Comparison of ENCODE assay signal across 8 cellular contexts in the genomic region with DNA sequence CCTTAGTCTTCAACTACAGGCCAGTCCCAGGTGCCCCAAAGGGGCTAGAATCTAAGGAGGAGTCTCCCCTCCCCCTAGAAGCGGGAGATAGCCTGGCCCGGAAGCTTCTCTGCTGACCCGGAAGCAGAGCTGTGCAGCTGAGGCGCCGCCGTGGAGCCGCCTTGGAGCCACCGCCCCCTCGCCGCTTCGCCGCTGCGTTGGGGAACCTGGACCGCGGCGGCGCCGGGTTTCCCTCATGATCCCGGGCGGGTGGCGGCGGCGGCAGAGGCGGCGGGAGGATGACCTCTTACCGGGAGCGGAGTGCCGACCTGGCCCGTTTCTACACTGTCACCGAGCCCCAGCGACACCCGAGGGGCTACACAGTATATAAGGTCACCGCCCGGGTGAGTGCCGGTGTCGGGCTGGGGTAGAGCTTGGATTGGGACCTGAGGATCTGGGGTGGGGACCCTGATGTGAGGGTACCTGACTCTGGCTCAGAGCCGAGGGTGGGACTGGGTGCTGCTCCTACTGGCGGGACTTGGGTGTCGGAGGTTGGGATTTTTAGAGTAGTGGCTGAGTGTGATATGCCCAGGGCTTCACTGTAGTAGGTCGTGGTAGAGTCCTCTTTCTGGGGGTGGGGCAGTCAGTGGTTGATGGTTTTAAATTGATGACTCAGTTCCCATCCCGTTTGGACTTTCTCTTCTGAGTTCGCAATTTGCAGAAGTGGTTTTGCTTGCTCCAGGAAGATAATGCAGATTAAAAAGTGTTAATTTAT. TPM values are rescaled to one million over a fixed set of nuclear protein-coding genes. Genes with fewer than 3 reads are reported as not detected.
DNase-seq lines count a peak whose midpoint lies in the region; ATAC-seq and TF ChIP-seq lines count a peak whose summit lies in the region.

A gene with protein sequence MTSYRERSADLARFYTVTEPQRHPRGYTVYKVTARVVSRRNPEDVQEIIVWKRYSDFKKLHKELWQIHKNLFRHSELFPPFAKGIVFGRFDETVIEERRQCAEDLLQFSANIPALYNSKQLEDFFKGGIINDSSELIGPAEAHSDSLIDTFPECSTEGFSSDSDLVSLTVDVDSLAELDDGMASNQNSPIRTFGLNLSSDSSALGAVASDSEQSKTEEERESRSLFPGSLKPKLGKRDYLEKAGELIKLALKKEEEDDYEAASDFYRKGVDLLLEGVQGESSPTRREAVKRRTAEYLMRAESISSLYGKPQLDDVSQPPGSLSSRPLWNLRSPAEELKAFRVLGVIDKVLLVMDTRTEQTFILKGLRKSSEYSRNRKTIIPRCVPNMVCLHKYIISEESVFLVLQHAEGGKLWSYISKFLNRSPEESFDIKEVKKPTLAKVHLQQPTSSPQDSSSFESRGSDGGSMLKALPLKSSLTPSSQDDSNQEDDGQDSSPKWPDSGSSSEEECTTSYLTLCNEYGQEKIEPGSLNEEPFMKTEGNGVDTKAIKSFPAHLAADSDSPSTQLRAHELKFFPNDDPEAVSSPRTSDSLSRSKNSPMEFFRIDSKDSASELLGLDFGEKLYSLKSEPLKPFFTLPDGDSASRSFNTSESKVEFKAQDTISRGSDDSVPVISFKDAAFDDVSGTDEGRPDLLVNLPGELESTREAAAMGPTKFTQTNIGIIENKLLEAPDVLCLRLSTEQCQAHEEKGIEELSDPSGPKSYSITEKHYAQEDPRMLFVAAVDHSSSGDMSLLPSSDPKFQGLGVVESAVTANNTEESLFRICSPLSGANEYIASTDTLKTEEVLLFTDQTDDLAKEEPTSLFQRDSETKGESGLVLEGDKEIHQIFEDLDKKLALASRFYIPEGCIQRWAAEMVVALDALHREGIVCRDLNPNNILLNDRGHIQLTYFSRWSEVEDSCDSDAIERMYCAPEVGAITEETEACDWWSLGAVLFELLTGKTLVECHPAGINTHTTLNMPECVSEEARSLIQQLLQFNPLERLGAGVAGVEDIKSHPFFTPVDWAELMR (plus strand): TSS at position 115 of the 754 bp plus-strand sequence. CDS start 164 bp downstream, at position 279.

- H3K4me1 ChIP-seq in Loucy (ENCODE audit: insufficient read depth, low read length, poor library complexity, severe bottlenecking) = peaks cover 29% of the 10 kb centered on the region
- peaks cover 17% of the 10 kb centered on the region for H3K4me1 ChIP-seq in foreskin keratinocyte
- H3K4me1 ChIP-seq in neuron (ENCODE audit: insufficient read depth, low read length) = peaks cover 9% of the 10 kb centered on the region

- peak within 1 kb of the TSS; percentile 76 for H3K4me2 ChIP-seq in Loucy (ENCODE audit: low read depth, low read length, poor library complexity, severe bottlenecking)

- ATAC-seq in foreskin keratinocyte = peak; percentile 99

- H3K27me3 ChIP-seq in H7 (ENCODE audit: control insufficient read depth, insufficient read depth, low read length) (no peaks in the 10 kb centered on the region), Loucy (ENCODE audit: insufficient read depth, low read length, poor library complexity, severe bottlenecking) (peaks cover 47% of the 10 kb centered on the region), foreskin keratinocyte (no peaks in the 10 kb centered on the region), neuron (ENCODE audit: insufficient read depth, low read length) (no peaks in the 10 kb centered on the region)

- H3K79me2 ChIP-seq in Loucy (ENCODE audit: insufficient read depth, low read length) = peaks cover 12% of the 10 kb centered on the region

- no peaks in the 10 kb centered on the region for H3K9me2 ChIP-seq in Loucy (replicated peaks; ENCODE audit: low read depth, low read length)

- H3K36me3 ChIP-seq in H7 (replicated peaks; ENCODE audit: control insufficient read depth, insufficient read depth, low read length) (no peaks in the 10 kb centered on the region), Loucy (ENCODE audit: insufficient read depth, low read length) (no peaks in the 10 kb centered on the region), neuron (ENCODE audit: insufficient read depth, low read length) (no peaks in the 10 kb centered on the region)

- peak within 1 kb of the TSS; percentile 77 for H3K27ac ChIP-seq in foreskin keratinocyte

- DNase-seq in G401 (ENCODE audit: low spot score) (peak; percentile 88), H7 (peak; percentile 88), SIG-M5 (lab: John Stamatoyannopoulos, UW) (peak; percentile 69), activated gamma-delta T cell treated with Interleukin-2 at 50 U/mL for 16 hours (peak; percentile 76), foreskin keratinocyte (peak; percentile 46 to 74), stromal cell of bone marrow (ENCODE audit: low read depth) (peak; percentile 70)

- H3K9me3 ChIP-seq in Loucy (ENCODE audit: insufficient read depth, low read depth, low read length) = peaks cover 6% of the 10 kb centered on the region; the same call in 1 of the 2 replicates
- no peaks in the 10 kb centered on the region for H3K9me3 ChIP-seq in neuron (ENCODE audit: low read length)

- H3F3A ChIP-seq in Loucy (ENCODE audit: low read depth) = no peaks in the 10 kb centered on the region

- TF ChIP-seq CTCF in Loucy (conservative IDR thresholded peaks at IDR 0.05; ENCODE audit: low read length) = peak; percentile 23; the same call in 1 of the 2 replicates
- peak; percentile 12 for TF ChIP-seq CTCF in foreskin keratinocyte (conservative IDR thresholded peaks at IDR 0.05)

- peak within 1 kb of the TSS; percentile 73 for H3K9ac ChIP-seq in Loucy (ENCODE audit: low read depth, low read length, poor library complexity, severe bottlenecking)

- H3K4me3 ChIP-seq in H7 (ENCODE audit: insufficient read depth, low read depth, low read length) (peak within 1 kb of the TSS; percentile 91), Loucy (ENCODE audit: low read length, poor library complexity, severe bottlenecking) (peak within 1 kb of the TSS; percentile 97), neuron (ENCODE audit: low read length) (peak within 1 kb of the TSS; percentile 99)

- H2AFZ ChIP-seq in Loucy (ENCODE audit: low read length) (peak within 1 kb of the TSS; percentile 100), neuron (ENCODE audit: low read depth, low read length) (peak within 1 kb of the TSS; percentile 84)

- no peaks in the 10 kb centered on the region for H4K20me1 ChIP-seq in Loucy (ENCODE audit: insufficient read depth, low read length, poor library complexity, severe bottlenecking)

- in situ Hi-C loops in G401 (cut with HindIII; ENCODE audit: low sequenced_read_pairs) = no loop called here

RNA-seq across cellular contexts. Expression of the gene that starts here (rescaled TPM):
- 13.8 and 25.6 TPM in 2 replicates for total RNA-seq in G401 (2014; rRNA removed; shearing (Covaris generic))
- total RNA-seq in H7 (2014; rRNA removed; shearing (Covaris generic)) = 28.3 and 35.1 TPM in 2 replicates
- 12.4 and 13.1 TPM in 2 replicates for total RNA-seq in foreskin keratinocyte
- polyA plus RNA-seq in foreskin keratinocyte = 3.8 and 4.1 TPM in 2 replicates

Comparison
In these comparisons a context has a peak if more than half of its experiments do, and no peak if none do; other contexts are left out.
1. Peak in every context shown above with its lines: DNase-seq, ATAC-seq, H3K4me3 ChIP-seq and H3K27ac ChIP-seq.